33 cellular contexts compared by ENCODE assay signal in the genomic region with DNA sequence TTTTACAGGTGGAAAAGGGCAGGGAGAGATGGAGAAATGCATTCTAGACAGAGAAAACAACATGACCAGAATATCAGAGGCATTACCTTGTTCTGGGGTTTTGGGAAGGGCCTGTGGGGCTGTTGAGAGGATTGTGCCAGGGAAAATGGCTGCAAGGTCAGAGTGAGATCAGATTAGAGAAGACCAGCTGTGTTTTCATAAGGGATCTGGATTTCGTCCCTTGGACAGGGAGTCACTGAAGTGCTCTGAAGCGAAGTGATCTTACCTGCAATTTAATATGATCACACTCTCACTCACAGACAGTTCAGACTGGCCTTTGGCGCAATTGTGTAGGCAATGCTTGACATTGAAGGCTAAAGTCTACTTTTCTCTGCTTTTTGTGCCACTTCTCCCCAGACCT. TPM values are rescaled to one million over a fixed set of nuclear protein-coding genes. Genes with fewer than 3 reads are reported as not detected.
"Had no signal": no experiment of that assay in that cellular context is flagged by ENCODE, and none has a peak within 500 bp of the region (broad histone marks: within the 10 kb centered on the region; RNA-seq: fewer than 3 reads in every experiment).

No MANE protein-coding gene starts in this region.

- H3K27me3 ChIP-seq: sigmoid colon, upper lobe of left lung, vagina had no signal

- DNase-seq: activated CD4-positive, alpha-beta memory T cell treated with anti-CD3 and anti-CD28 coated beads, Interleukin-2, amount 10 ng/mL, durations not matched to agents 7 days and 5 days; activated CD4-positive, alpha-beta T cell treated with anti-CD3 and anti-CD28 coated beads, Interleukin-2, amount 10 ng/mL, durations not matched to agents 7 days and 5 days; activated CD4-positive, CD25-positive, alpha-beta regulatory T cell treated with anti-CD3 and anti-CD28 coated beads, Interleukin-2, amount 50 U/mL, for 72 hours; activated gamma-delta T cell treated with Interleukin-2 at 50 U/mL for 16 hours; activated naive CD4-positive, alpha-beta T cell treated with anti-CD3 and anti-CD28 coated beads, Interleukin-2, amount 50 U/mL, for 16 hours; activated T-cell treated with anti-CD3 and anti-CD28 coated beads, Interleukin-2, amount 50 U/mL, for 4 hours; amniotic stem cell; central memory CD4-positive, alpha-beta T cell; foreskin fibroblast; heart left ventricle; kidney glomerular epithelial cell; left ventricle myocardium inferior; mesendoderm; mucosa of descending colon; sigmoid colon; small intestine; stimulated activated CD4-positive, alpha-beta T cell treated with anti-CD3 and anti-CD28 coated beads, Interleukin-4, amount 100 ng/mL, for 24 hours; T-helper 9 cell; upper lobe of left lung had no signal

- H3K36me3 ChIP-seq: heart left ventricle, left ventricle myocardium inferior, neutrophil, prostate gland, sigmoid colon, thoracic aorta, upper lobe of left lung, vagina had no signal

- H3K27ac ChIP-seq: heart left ventricle, left ventricle myocardium inferior, neutrophil, prostate gland, sigmoid colon, thoracic aorta, upper lobe of left lung, vagina had no signal

- H3K4me3 ChIP-seq: heart left ventricle, left ventricle myocardium inferior, lung, mucosa of descending colon, prostate gland, sigmoid colon, thoracic aorta, upper lobe of left lung, vagina had no signal

- H3K9me3 ChIP-seq: heart left ventricle, left ventricle myocardium inferior, mucosa of descending colon, neutrophil, prostate gland, sigmoid colon, thoracic aorta, upper lobe of left lung, vagina had no signal

- H3K4me1 ChIP-seq: heart left ventricle, left ventricle myocardium inferior, prostate gland, upper lobe of left lung, vagina had no signal

- ATAC-seq: activated T-cell treated with anti-CD3 and anti-CD28 coated beads, Interleukin-2, amount 50 U/mL, for 4 hours; activated T-helper 17 cell treated with anti-CD3 and anti-CD28 coated beads, Interleukin-2, amount 50 U/mL, for 72 hours; heart left ventricle; mucosa of descending colon; natural killer cell treated with Interleukin-12 subunit alpha and Interleukin-12 subunit beta and Interleukin-15 and Interleukin-18, amount 100 ng/mL, for 72 hours; stimulated activated effector memory CD8-positive, alpha-beta T cell treated with anti-CD3 and anti-CD28 coated beads, Interleukin-12 subunit alpha, Interleukin-12 subunit beta, amount 100 ng/mL, for 72 hours had no signal

RNA-seq across cellular contexts. Expression of gene REG3G, which starts 20.3 kb away (rescaled TPM):
- total RNA-seq: activated CD4-positive, alpha-beta memory T cell treated with anti-CD3 and anti-CD28 coated beads, Interleukin-2, amount 10 ng/mL, durations not matched to agents 7 days and 5 days; activated CD4-positive, alpha-beta T cell treated with anti-CD3 and anti-CD28 coated beads, Interleukin-2, amount 10 ng/mL, durations not matched to agents 7 days and 5 days; activated T-helper 17 cell treated with anti-CD3 and anti-CD28 coated beads, Interleukin-2, amount 50 U/mL, for 72 hours; astrocyte; endothelial cell of umbilical vein; heart left ventricle; left ventricle myocardium inferior; mucosa of descending colon; myocyte; natural killer cell treated with Interleukin-12 subunit alpha and Interleukin-12 subunit beta and Interleukin-15 and Interleukin-18, amount 100 ng/mL, for 72 hours; osteocyte; sigmoid colon; subcutaneous adipose tissue; thoracic aorta; vagina had no signal
- polyA plus RNA-seq: endothelial cell of umbilical vein, esophagus had no signal
